ENCODE assay signal across 1 cellular context in the genomic region with DNA sequence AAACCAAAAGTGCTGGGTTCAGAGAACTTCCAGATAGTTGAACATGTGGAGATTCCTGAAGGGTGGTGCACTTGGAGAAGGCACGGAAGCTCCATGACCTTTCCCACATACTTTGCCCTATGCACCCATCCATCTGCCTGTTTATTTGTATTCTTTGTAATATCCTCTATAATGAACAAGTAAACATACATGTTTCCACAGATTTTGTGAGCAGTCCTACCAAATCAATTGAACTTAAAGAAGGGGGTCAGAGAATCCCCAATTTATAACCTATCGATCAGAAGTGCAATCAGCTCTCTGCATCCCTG.
TF ChIP-seq lines count a peak whose summit lies in the region.

No MANE protein-coding gene starts in this region.

TF ChIP-seq in HCT116, 20 proteins besides CTCF, POLR2A, EP300 and RAD21 (continued from another document):
- TF ChIP-seq REST (IDR thresholded peaks at IDR 0.05; ENCODE audit: low read depth) (no peak), EGR1 (IDR thresholded peaks at IDR 0.05; ENCODE audit: low read depth) (no peak)
